1 cellular context compared by ENCODE assay signal in the genomic region with DNA sequence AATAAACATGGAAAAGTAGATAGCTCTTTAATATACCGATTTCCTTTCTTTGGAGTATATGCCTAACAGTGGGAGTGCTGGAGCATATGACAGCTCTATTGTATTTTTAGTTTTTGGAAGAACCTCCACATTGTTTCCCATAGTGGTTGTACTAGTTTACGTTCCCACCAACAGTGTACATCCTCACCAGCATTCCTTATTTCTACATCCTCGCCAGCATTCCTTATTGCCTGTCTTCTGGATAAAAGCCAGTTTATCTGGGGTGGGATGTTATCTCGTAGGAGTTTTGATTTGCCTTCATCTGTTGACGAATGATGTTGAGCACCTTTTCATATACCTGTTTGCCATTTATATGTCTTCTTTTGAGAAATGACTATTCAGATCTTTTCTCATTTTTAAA.
TF ChIP-seq lines count a peak whose summit lies in the region.

No MANE protein-coding gene starts in this region.

TF ChIP-seq in WTC11, 78 proteins besides CTCF, POLR2A, EP300 and RAD21:
- TF ChIP-seq NR2C2 (CRISPR knock-in tag; IDR thresholded peaks at IDR 0.05): no peak
- TF ChIP-seq ZSCAN18 (CRISPR knock-in tag; IDR thresholded peaks at IDR 0.05): no peak
- TF ChIP-seq, protein P1, sequence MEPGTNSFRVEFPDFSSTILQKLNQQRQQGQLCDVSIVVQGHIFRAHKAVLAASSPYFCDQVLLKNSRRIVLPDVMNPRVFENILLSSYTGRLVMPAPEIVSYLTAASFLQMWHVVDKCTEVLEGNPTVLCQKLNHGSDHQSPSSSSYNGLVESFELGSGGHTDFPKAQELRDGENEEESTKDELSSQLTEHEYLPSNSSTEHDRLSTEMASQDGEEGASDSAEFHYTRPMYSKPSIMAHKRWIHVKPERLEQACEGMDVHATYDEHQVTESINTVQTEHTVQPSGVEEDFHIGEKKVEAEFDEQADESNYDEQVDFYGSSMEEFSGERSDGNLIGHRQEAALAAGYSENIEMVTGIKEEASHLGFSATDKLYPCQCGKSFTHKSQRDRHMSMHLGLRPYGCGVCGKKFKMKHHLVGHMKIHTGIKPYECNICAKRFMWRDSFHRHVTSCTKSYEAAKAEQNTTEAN (CRISPR knock-in tag; IDR thresholded peaks at IDR 0.05): no peak
- TF ChIP-seq IRF2 (CRISPR knock-in tag; IDR thresholded peaks at IDR 0.05; ENCODE audit: borderline replicate concordance, low read depth): no peak
- TF ChIP-seq SP1 (CRISPR knock-in tag; conservative IDR thresholded peaks at IDR 0.05): no peak
- no peak for TF ChIP-seq PRRX2 (CRISPR knock-in tag; IDR thresholded peaks at IDR 0.05)
- TF ChIP-seq PREB (CRISPR knock-in tag; IDR thresholded peaks at IDR 0.05; ENCODE audit: borderline replicate concordance): no peak
- no peak for TF ChIP-seq GABPB1 (CRISPR knock-in tag; IDR thresholded peaks at IDR 0.05)
- TF ChIP-seq SOX15 (CRISPR knock-in tag; IDR thresholded peaks at IDR 0.05): no peak
- no peak for TF ChIP-seq CREM (CRISPR knock-in tag; IDR thresholded peaks at IDR 0.05)
- no peak for TF ChIP-seq NR1H2 (CRISPR knock-in tag; IDR thresholded peaks at IDR 0.05)
- TF ChIP-seq MYBL2 (CRISPR knock-in tag; IDR thresholded peaks at IDR 0.05): no peak
- no peak for TF ChIP-seq NR3C1 (CRISPR knock-in tag; conservative IDR thresholded peaks at IDR 0.05; ENCODE audit: low read depth)
- TF ChIP-seq ZNF232 (CRISPR knock-in tag; IDR thresholded peaks at IDR 0.05): no peak
- no peak for TF ChIP-seq JUN (CRISPR knock-in tag; IDR thresholded peaks at IDR 0.05)
- TF ChIP-seq ZNF423 (CRISPR knock-in tag; IDR thresholded peaks at IDR 0.05): no peak
- TF ChIP-seq ELF4 (CRISPR knock-in tag; IDR thresholded peaks at IDR 0.05; ENCODE audit: low read depth): no peak
- no peak for TF ChIP-seq CBFB (CRISPR knock-in tag; IDR thresholded peaks at IDR 0.05; ENCODE audit: low read depth)
- TF ChIP-seq ZNF317 (CRISPR knock-in tag; IDR thresholded peaks at IDR 0.05; ENCODE audit: borderline replicate concordance, low read depth): no peak
- no peak for TF ChIP-seq ZNF219 (CRISPR knock-in tag; IDR thresholded peaks at IDR 0.05; ENCODE audit: borderline replicate concordance)
